Comparison of ENCODE assay signal across 19 cellular contexts in the genomic region with DNA sequence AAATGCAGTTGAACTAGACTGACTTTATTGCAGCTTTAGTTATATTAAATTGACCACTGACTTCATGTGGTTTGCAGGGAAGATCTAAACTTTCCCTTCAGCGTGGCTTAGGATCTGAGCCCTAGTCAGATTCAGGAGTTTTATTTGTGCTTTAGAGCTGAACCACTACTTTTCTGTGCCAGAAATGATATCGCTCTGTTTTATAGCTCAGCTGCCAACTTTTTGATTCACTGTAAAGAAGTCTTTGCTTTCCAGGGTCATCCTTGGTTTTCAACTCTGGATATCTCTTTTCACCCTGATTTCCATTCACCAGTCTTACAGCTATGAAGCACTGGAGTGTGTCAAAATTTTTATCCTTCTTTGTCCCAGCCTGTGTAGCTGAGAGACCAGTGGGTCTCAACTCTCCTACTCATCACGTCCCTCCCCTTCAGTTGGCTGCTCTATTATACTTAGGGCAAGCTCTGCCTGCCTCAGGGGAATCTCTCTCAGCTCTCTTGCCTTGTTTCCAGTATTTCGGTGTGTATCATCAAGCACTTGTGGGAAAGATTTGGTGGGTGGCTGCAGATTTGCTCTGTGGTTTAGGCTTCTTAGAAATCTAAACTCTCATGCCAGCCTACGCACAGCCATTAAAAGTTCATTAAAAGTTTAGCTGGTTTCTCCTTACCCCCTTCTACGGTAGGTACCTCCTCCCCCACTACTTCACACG.
A peak's percentile ranks its signal among the peaks of the same experiment; 100 is the strongest.
DNase-seq lines count a peak whose midpoint lies in the region; ATAC-seq and TF ChIP-seq lines count a peak whose summit lies in the region.
"Had no signal": no experiment of that assay in that cellular context is flagged by ENCODE, and none has a peak within 500 bp of the region (broad histone marks: within the 10 kb centered on the region; RNA-seq: fewer than 3 reads in every experiment).

No MANE protein-coding gene starts in this region.

- no peaks in the 10 kb centered on the region for H3K9me1 ChIP-seq in IMR-90 (ENCODE audit: insufficient read depth, low read length)

- H3K79me2 ChIP-seq in DND-41 (ENCODE audit: insufficient read depth, low read length) = no peaks in the 10 kb centered on the region
- H3K79me2 ChIP-seq in fibroblast of lung (ENCODE audit: control insufficient read depth, insufficient read depth, low read length) = no peaks in the 10 kb centered on the region

- in situ Hi-C loops in IMR-90 (cut with MboI; ENCODE audit: low sequenced_read_pairs) = no loop called here

- H2AK9ac ChIP-seq in IMR-90 (replicated peaks; ENCODE audit: low read depth, low read length, poor library complexity) = no peak overlapping the region

- TF ChIP-seq CTCF in DND-41 (IDR thresholded peaks at IDR 0.05; ENCODE audit: borderline replicate concordance, extremely low read depth, low read length, poor library complexity, severe bottlenecking) = no peak
- no peak for TF ChIP-seq CTCF in IMR-90 (conservative IDR thresholded peaks at IDR 0.05; ENCODE audit: low read depth, low read length)
- no peak for TF ChIP-seq CTCF in fibroblast of lung (conservative IDR thresholded peaks at IDR 0.05 in 1 of 2, IDR thresholded peaks at IDR 0.05 in 1 of 2; ENCODE audit: low read depth in 1 of 2, low read length in 2 of 2)
- no peak for TF ChIP-seq CTCF in uterus (IDR thresholded peaks at IDR 0.05)

- no peak for TF ChIP-seq RAD21 in IMR-90 (IDR thresholded peaks at IDR 0.05; ENCODE audit: low read length)

- intact Hi-C loops in IMR-90 (cut with micrococcal nuclease) = no loop called here
- intact Hi-C loops in uterus (cut with DNase I; ENCODE audit: low total_unique reads) = no loop called here

- H3K79me1 ChIP-seq in IMR-90 (ENCODE audit: low read depth in 1 of 2, low read length in 2 of 2) = no peaks in the 10 kb centered on the region

- peak; percentile 81 for DNase-seq in DND-41
- DNase-seq in IMR-90 = peak; percentile 4
- peak in 1 of 2 donors; percentile 89 for DNase-seq in fibroblast of lung (ENCODE audit: low read depth in 2 of 2)
- DNase-seq in mucosa of gallbladder (ENCODE audit: low spot score) = no peak
- DNase-seq in uterus = no peak
- DNase-seq: central memory CD4-positive, alpha-beta T cell; effector memory CD8-positive, alpha-beta T cell; foreskin fibroblast; mucosa of descending colon; NCI-H1694; NCI-H510A; occipital lobe; SIG-M5; sigmoid colon; stimulated activated CD4-positive, alpha-beta T cell treated with anti-CD3 and anti-CD28 coated beads, Interleukin-4, amount 100 ng/mL, for 24 hours; T-helper 2 cell had no signal

- H3K36me3 ChIP-seq in DND-41 (ENCODE audit: insufficient read depth, low read length) (no peaks in the 10 kb centered on the region), IMR-90 (ENCODE audit: control insufficient read depth, insufficient read depth, low read length) (no peaks in the 10 kb centered on the region), fibroblast of lung (ENCODE audit: control insufficient read depth, insufficient read depth, low read length) (no peaks in the 10 kb centered on the region), skeletal muscle satellite cell (ENCODE audit: insufficient read depth, low read length) (no peaks in the 10 kb centered on the region), uterus (no peaks in the 10 kb centered on the region)
- H3K36me3 ChIP-seq: sigmoid colon, suprapubic skin had no signal

- H2AFZ ChIP-seq in DND-41 (ENCODE audit: low read depth, low read length) (0 out of 2 replicates have a peak overlapping the region, but pooled peaks have one; percentile 5), IMR-90 (replicated peaks; ENCODE audit: low read length, poor library complexity) (no peak overlapping the region), fibroblast of lung (ENCODE audit: low read length) (peak overlapping the region; percentile 48)

- no peak overlapping the region for H2BK20ac ChIP-seq in IMR-90 (ENCODE audit: low read depth, low read length)

- H3K4me2 ChIP-seq in DND-41 (ENCODE audit: insufficient read depth, low read length) (peak overlapping the region; percentile 53), IMR-90 (ENCODE audit: low read depth, low read length) (no peak overlapping the region), fibroblast of lung (ENCODE audit: extremely low read depth, insufficient read depth, low read length) (no peak overlapping the region), skeletal muscle satellite cell (ENCODE audit: low read length) (no peak overlapping the region)

- H4K5ac ChIP-seq in IMR-90 (ENCODE audit: low read depth, low read length) = no peak overlapping the region

- H3K27ac ChIP-seq in DND-41 (ENCODE audit: low read length) = peak overlapping the region; percentile 66
- no peak overlapping the region for H3K27ac ChIP-seq in IMR-90 (ENCODE audit: insufficient read depth, low read length)
- H3K27ac ChIP-seq in fibroblast of lung (ENCODE audit: insufficient read depth, low read length) = no peak overlapping the region
- H3K27ac ChIP-seq in uterus = no peak overlapping the region
- H3K27ac ChIP-seq: sigmoid colon, suprapubic skin had no signal

- TF ChIP-seq POLR2A in IMR-90 (IDR thresholded peaks at IDR 0.05; ENCODE audit: low read depth, low read length) (no peak), uterus (IDR thresholded peaks at IDR 0.05) (no peak)

- H3K18ac ChIP-seq in IMR-90 (ENCODE audit: low read depth, low read length) = no peak overlapping the region

- no peaks in the 10 kb centered on the region for H4K20me1 ChIP-seq in DND-41 (ENCODE audit: insufficient read depth, low read length)
- no peaks in the 10 kb centered on the region for H4K20me1 ChIP-seq in IMR-90 (ENCODE audit: insufficient read depth, low read length)
- H4K20me1 ChIP-seq in fibroblast of lung (ENCODE audit: control insufficient read depth, extremely low read depth, insufficient read depth, low read length) = no peaks in the 10 kb centered on the region

- no peak overlapping the region for H2AK5ac ChIP-seq in IMR-90 (ENCODE audit: low read depth, low read length)

- no peak overlapping the region for H2BK5ac ChIP-seq in IMR-90 (ENCODE audit: low read depth, low read length, poor library complexity, severe bottlenecking)

- H4K91ac ChIP-seq in IMR-90 (ENCODE audit: insufficient read depth, low read depth, low read length) = no peak overlapping the region

- no peak overlapping the region for H3K23ac ChIP-seq in IMR-90 (ENCODE audit: low read depth, low read length)

- no peak overlapping the region for H3K14ac ChIP-seq in IMR-90 (replicated peaks; ENCODE audit: low read depth, low read length)

- no peak overlapping the region for H3K56ac ChIP-seq in IMR-90 (ENCODE audit: extremely low read depth, insufficient read depth, low read length)

- whole genome bisulfite sequencing in IMR-90 (ENCODE audit: extremely low coverage in 2 of 2, insufficient read length in 1 of 2), 2 experiments = no CpG with 5 or more reads among the region's 7 CpGs

- peak overlapping the region in 1 of 2 experiments; percentile 18; a peak in 2 of 4 replicates for H3K4me3 ChIP-seq in DND-41 (ENCODE audit: low read depth in 1 of 2, low read length in 2 of 2)
- no peak overlapping the region for H3K4me3 ChIP-seq in IMR-90 (ENCODE audit: insufficient read depth, low read depth, low read length)
- no peak overlapping the region for H3K4me3 ChIP-seq in fibroblast of lung (replicated peaks in 1 of 4; ENCODE audit: control extremely low read depth in 1 of 4, insufficient read depth in 1 of 4, low read depth in 3 of 4, low read length in 4 of 4)
- no peak overlapping the region for H3K4me3 ChIP-seq in skeletal muscle satellite cell (ENCODE audit: low read length)
- no peak overlapping the region for H3K4me3 ChIP-seq in uterus
- H3K4me3 ChIP-seq: mucosa of descending colon, sigmoid colon, suprapubic skin had no signal

- ATAC-seq in DND-41 (ENCODE audit: insufficient read depth, low read depth) (peak; percentile 96), IMR-90 (ENCODE audit: low read depth) (no peak), HG02970 (IDR thresholded peaks at IDR 0.05; ENCODE audit: low FRiP score, unreplicated experiment) (no peak)
- ATAC-seq: effector memory CD8-positive, alpha-beta T cell; mucosa of descending colon had no signal

- H2BK15ac ChIP-seq in IMR-90 (ENCODE audit: low read depth, low read length) = no peak overlapping the region

- BruUV-seq in IMR-90 (replicated peaks; lab: Mats Ljungman, UMichigan) = no TSS peak

- H2BK120ac ChIP-seq in IMR-90 (ENCODE audit: low read depth, low read length) = no peak overlapping the region

- POLR2A ChIA-PET in IMR-90 (lab: Charles Lee; ENCODE audit: unreplicated experiment) = no interaction called here

- H3K9me3 ChIP-seq in DND-41 (ENCODE audit: insufficient read depth, low read length, severe bottlenecking) (no peaks in the 10 kb centered on the region), IMR-90 (ENCODE audit: control insufficient read depth, insufficient read depth, low read length) (no peaks in the 10 kb centered on the region), fibroblast of lung (ENCODE audit: control insufficient read depth, insufficient read depth, low read depth, low read length) (no peaks in the 10 kb centered on the region), skeletal muscle satellite cell (replicated peaks; ENCODE audit: low read length) (no peaks in the 10 kb centered on the region), uterus (no peaks in the 10 kb centered on the region)
- H3K9me3 ChIP-seq: mucosa of descending colon, sigmoid colon, suprapubic skin had no signal

- no peak overlapping the region for H4K8ac ChIP-seq in IMR-90 (ENCODE audit: low read depth in 2 of 2, low read length in 2 of 2)

- no peak overlapping the region for H3K4ac ChIP-seq in IMR-90 (ENCODE audit: low read depth, low read length)

- no peaks in the 10 kb centered on the region for H3K27me3 ChIP-seq in DND-41 (ENCODE audit: insufficient read depth, low read length, poor library complexity)
- H3K27me3 ChIP-seq in IMR-90 (ENCODE audit: control insufficient read depth, insufficient read depth, low read length) = no peaks in the 10 kb centered on the region
- H3K27me3 ChIP-seq in fibroblast of lung (ENCODE audit: control insufficient read depth, insufficient read depth, low read length) = no peaks in the 10 kb centered on the region
- no peaks in the 10 kb centered on the region for H3K27me3 ChIP-seq in skeletal muscle satellite cell (ENCODE audit: control insufficient read depth, insufficient read depth, low read length)
- H3K27me3 ChIP-seq in uterus = no peaks in the 10 kb centered on the region
- H3K27me3 ChIP-seq: sigmoid colon, suprapubic skin had no signal

- H3K9ac ChIP-seq in DND-41 (ENCODE audit: low read depth, low read length) = peak overlapping the region; percentile 15
- H3K9ac ChIP-seq in IMR-90 (ENCODE audit: low read depth, low read length) = no peak overlapping the region
- H3K9ac ChIP-seq in fibroblast of lung (ENCODE audit: insufficient read depth, low read length) = no peak overlapping the region
- peak overlapping the region; percentile 11 for H3K9ac ChIP-seq in skeletal muscle satellite cell (ENCODE audit: low read depth, low read length)

- dilution Hi-C loops in IMR-90 (cut with HindIII; ENCODE audit: low sequenced_read_pairs, unreplicated experiment) = no loop called here

- H3K4me1 ChIP-seq in DND-41 (ENCODE audit: insufficient read depth, low read length) (peaks cover 31% of the 10 kb centered on the region), IMR-90 (ENCODE audit: control insufficient read depth, insufficient read depth, low read length) (no peaks in the 10 kb centered on the region), fibroblast of lung (ENCODE audit: control insufficient read depth, extremely low read depth, insufficient read depth, low read length) (no peaks in the 10 kb centered on the region), skeletal muscle satellite cell (ENCODE audit: control insufficient read depth, insufficient read depth, low read length) (peaks cover 20% of the 10 kb centered on the region), uterus (no peaks in the 10 kb centered on the region)
- H3K4me1 ChIP-seq: sigmoid colon, suprapubic skin had no signal

- CTCF ChIA-PET in IMR-90 (lab: Yijun Ruan, JAX) = no interaction called here

Comparison
In these comparisons a context has a peak if more than half of its experiments do, and no peak if none do; other contexts are left out.
1. DNase-seq: peak in DND-41 (single experiment) and IMR-90 (single experiment); none in mucosa of gallbladder (single experiment) and uterus (0 of 2).
2. H3K9ac ChIP-seq: peak in DND-41 (single experiment) and skeletal muscle satellite cell (single experiment); none in IMR-90 (single experiment) and fibroblast of lung (single experiment).